ENCODE assay signal across 16 cellular contexts in genomic region chr4:183499389-183499788, GRCh38. TPM values are rescaled to one million over a fixed set of nuclear protein-coding genes. Genes with fewer than 3 reads are reported as not detected.
DNase-seq lines count a peak whose midpoint lies in the region; FAIRE-seq and TF ChIP-seq lines count a peak whose summit lies in the region.
"Had no signal": no experiment of that assay in that cellular context is flagged by ENCODE, and none has a peak within 500 bp of the region (broad histone marks: within the 10 kb centered on the region; RNA-seq: fewer than 3 reads in every experiment).

No MANE protein-coding gene starts in this region.

- H3K27me3 ChIP-seq in dorsolateral prefrontal cortex, result no peaks in the 10 kb centered on the region
- H3K27me3 ChIP-seq: heart right ventricle had no signal

- FAIRE-seq in urothelium cell line (lab: Jason Lieb, UNC), result no peak
- FAIRE-seq: GM18507 had no signal

- TF ChIP-seq CTCF in epithelial cell of esophagus (IDR thresholded peaks at IDR 0.05; ENCODE audit: insufficient read depth, low read depth, low read length, missing control alignments), result no peak
- TF ChIP-seq CTCF in dorsolateral prefrontal cortex (IDR thresholded peaks at IDR 0.05 in 54 of 56, conservative IDR thresholded peaks at IDR 0.05 in 2 of 56; ENCODE audit: low read depth in 1 of 56, partially characterized antibody in 56 of 56), result no peak

- intact Hi-C loops in dorsolateral prefrontal cortex (cut with DNase I), result no loop called here

- no peak overlapping the region for H3K27ac ChIP-seq in dorsolateral prefrontal cortex
- H3K27ac ChIP-seq: heart right ventricle, VCaP had no signal

- H3K4me3 ChIP-seq in epithelial cell of esophagus (ENCODE audit: low read length) (no peak overlapping the region), dorsolateral prefrontal cortex (peak overlapping the region in 3 of 59 donors; percentile 10 to 22 (median 15))
- H3K4me3 ChIP-seq: heart right ventricle had no signal

- DNase-seq in Daoy (ENCODE audit: low read depth) (peak; percentile 15), NCI-H1436 treated with DMSO at 0.1 percent for 48 hours (lab: John Stamatoyannopoulos, UW) (peak; percentile 57), NCI-H69 (lab: John Stamatoyannopoulos, UW) (peak; percentile 68), epithelial cell of esophagus (ENCODE audit: low read depth) (peak; percentile 60), urothelium cell line (ENCODE audit: low spot score) (no peak), dorsolateral prefrontal cortex (no peak)
- DNase-seq in activated T-cell treated with anti-CD3 and anti-CD28 coated beads, Interleukin-2, amount 50 U/mL, for 1 hour, result no peak
- DNase-seq: activated CD8-positive, alpha-beta memory T cell treated with anti-CD3 and anti-CD28 coated beads for 24 hours; central memory CD4-positive, alpha-beta T cell; effector memory CD4-positive, alpha-beta T cell; Karpas-422; NCI-H187 treated with DMSO at 0.1 percent for 48 hours; T-helper 1 cell had no signal

RNA-seq across cellular contexts. Expression of gene ING2, which starts 5.5 kb away (rescaled TPM):
- 5.8 and 10.1 TPM in 2 replicates for total RNA-seq in Daoy (2014; rRNA removed; shearing (Covaris generic))
- 10 to 100 TPM in 110 of 120 experiments, 1 to 10 TPM in 10; 8.0 to 23.0 (median 13.2) TPM for total RNA-seq in dorsolateral prefrontal cortex

RNA-seq across cellular contexts. Expression of gene CDKN2AIP, which starts 55.0 kb away (rescaled TPM):
- 7.0 and 15.9 TPM in 2 replicates for total RNA-seq in Daoy (2014; rRNA removed; shearing (Covaris generic))
- 10 to 100 TPM; 10.3 to 20.2 (median 14.8) TPM for total RNA-seq in dorsolateral prefrontal cortex

Comparison
In these comparisons a context has a peak if more than half of its experiments do, and no peak if none do; other contexts are left out.
1. DNase-seq: peak in Daoy (single experiment), NCI-H1436 treated with DMSO at 0.1 percent for 48 hours (single experiment), NCI-H69 (single experiment) and epithelial cell of esophagus (single experiment); none in urothelium cell line (single experiment), dorsolateral prefrontal cortex (0 of 10) and activated T-cell treated with anti-CD3 and anti-CD28 coated beads, Interleukin-2, amount 50 U/mL, for 1 hour (single experiment).